8 cellular contexts compared by ENCODE assay signal in the genomic region with DNA sequence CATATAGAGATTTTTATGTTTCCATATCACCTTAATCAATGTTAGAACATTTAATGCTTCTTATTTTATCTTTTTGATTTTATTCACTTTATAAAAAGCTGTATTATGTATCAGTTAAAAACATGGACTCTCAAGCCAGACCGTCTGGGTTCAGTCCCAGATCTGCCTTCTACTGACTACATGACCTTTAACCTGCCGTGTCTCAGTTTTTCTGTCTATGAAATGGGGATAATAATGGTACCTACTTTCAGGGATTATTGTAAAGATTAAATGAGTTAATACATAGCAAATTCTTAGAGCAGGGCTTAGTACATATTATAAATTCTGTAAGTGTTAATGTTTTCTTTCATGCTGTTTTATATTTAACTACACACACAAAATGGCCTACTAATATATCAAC. TPM values are rescaled to one million over a fixed set of nuclear protein-coding genes. Genes with fewer than 3 reads are reported as not detected.
"Had no signal": no experiment of that assay in that cellular context is flagged by ENCODE, and none has a peak within 500 bp of the region (broad histone marks: within the 10 kb centered on the region; RNA-seq: fewer than 3 reads in every experiment).

No MANE protein-coding gene starts in this region.

- DNase-seq: GDM1, GF-D8 had no signal

- H3K4me3 ChIP-seq: GM12878 had no signal

- FAIRE-seq: GM12878, GM12891, GM12892, GM18507, GM19239 had no signal

- ATAC-seq: GM12878 had no signal

RNA-seq across cellular contexts. Expression of a gene that starts 50.4 kb away (rescaled TPM):
- total RNA-seq: G401, GM12878 had no signal
